In genomic region chrX:25068340-25068739, GRCh38 we compare ENCODE assay signal across 35 cellular contexts. TPM values are rescaled to one million over a fixed set of nuclear protein-coding genes. Genes with fewer than 3 reads are reported as not detected.
DNase-seq lines count a peak whose midpoint lies in the region; ATAC-seq and TF ChIP-seq lines count a peak whose summit lies in the region.
"Had no signal": no experiment of that assay in that cellular context is flagged by ENCODE, and none has a peak within 500 bp of the region (broad histone marks: within the 10 kb centered on the region; RNA-seq: fewer than 3 reads in every experiment).

No MANE protein-coding gene starts in this region.

- dilution Hi-C loops in mammary epithelial cell (cut with HindIII; ENCODE audit: low sequenced_read_pairs) = no loop called here

- no peaks in the 10 kb centered on the region for H3K36me3 Mint-ChIP-seq in activated naive CD8-positive, alpha-beta T cell treated with anti-CD3 and anti-CD28 coated beads, Interleukin-2, amount 10 ng/mL, durations not matched to agents 7 days and 5 days
- H3K36me3 Mint-ChIP-seq in activated naive CD8-positive, alpha-beta T cell treated with anti-CD3 and anti-CD28 coated beads, Interleukin-2, amount 50 U/mL, for 24 hours (ENCODE audit: low read depth) = no peaks in the 10 kb centered on the region
- H3K36me3 Mint-ChIP-seq in T-helper 2 cell treated with Interferon-gamma antibody and Interleukin-4, amounts not matched to agents 5 μg/mL and 100 μg/mL, for 36 hours (ENCODE audit: low read depth) = no peaks in the 10 kb centered on the region
- H3K36me3 Mint-ChIP-seq: memory B cell; stimulated activated memory B cell treated with anti-CD40 and anti-IgM and Interleukin-4, amounts not matched to agents 10 μg/mL and 1 μg/mL and 100 μg/mL, for 72 hours; type B pancreatic cell had no signal

- POLR2A ChIA-PET in activated naive CD8-positive, alpha-beta T cell treated with anti-CD3 and anti-CD28 coated beads, Interleukin-2, amount 10 ng/mL, durations not matched to agents 7 days and 5 days (lab: Charles Lee) = no interaction called here

- peak overlapping the region; percentile 12 for H3K27ac Mint-ChIP-seq in activated naive CD8-positive, alpha-beta T cell treated with anti-CD3 and anti-CD28 coated beads, Interleukin-2, amount 10 ng/mL, durations not matched to agents 7 days and 5 days
- H3K27ac Mint-ChIP-seq in activated naive CD8-positive, alpha-beta T cell treated with anti-CD3 and anti-CD28 coated beads, Interleukin-2, amount 50 U/mL, for 24 hours = no peak overlapping the region
- H3K27ac Mint-ChIP-seq in T-helper 2 cell treated with Interferon-gamma antibody and Interleukin-4, amounts not matched to agents 5 μg/mL and 100 μg/mL, for 36 hours = no peak overlapping the region
- H3K27ac Mint-ChIP-seq: memory B cell; progenitor cell of endocrine pancreas; stimulated activated memory B cell treated with anti-CD40 and anti-IgM and Interleukin-4, amounts not matched to agents 10 μg/mL and 1 μg/mL and 100 μg/mL, for 72 hours; type B pancreatic cell had no signal

- in situ Hi-C loops in mammary epithelial cell (cut with MboI; ENCODE audit: low sequenced_read_pairs in 2 of 2) = no loop called here

- H3K9me3 Mint-ChIP-seq in activated naive CD8-positive, alpha-beta T cell treated with anti-CD3 and anti-CD28 coated beads, Interleukin-2, amount 10 ng/mL, durations not matched to agents 7 days and 5 days = no peaks in the 10 kb centered on the region
- no peaks in the 10 kb centered on the region for H3K9me3 Mint-ChIP-seq in activated naive CD8-positive, alpha-beta T cell treated with anti-CD3 and anti-CD28 coated beads, Interleukin-2, amount 50 U/mL, for 24 hours
- peaks cover 4% of the 10 kb centered on the region for H3K9me3 Mint-ChIP-seq in T-helper 2 cell treated with Interferon-gamma antibody and Interleukin-4, amounts not matched to agents 5 μg/mL and 100 μg/mL, for 36 hours

- no peak for DNase-seq in activated naive CD8-positive, alpha-beta T cell treated with anti-CD3 and anti-CD28 coated beads, Interleukin-2, amount 10 ng/mL, durations not matched to agents 7 days and 5 days
- no peak for DNase-seq in activated naive CD8-positive, alpha-beta T cell treated with anti-CD3 and anti-CD28 coated beads, Interleukin-2, amount 50 U/mL, for 24 hours
- DNase-seq in T-helper 2 cell treated with Interferon-gamma antibody and Interleukin-4, amounts not matched to agents 5 μg/mL and 100 μg/mL, for 36 hours (ENCODE audit: low spot score) = no peak
- DNase-seq in retina = no peak
- DNase-seq in SK-N-DZ (ENCODE audit: low spot score) = no peak
- DNase-seq in GOT3 (lab: John Stamatoyannopoulos, UW) = no peak
- DNase-seq in mammary epithelial cell = no peak
- DNase-seq: activated CD4-positive, alpha-beta T cell treated with anti-CD3 and anti-CD28 coated beads, Interleukin-2, amount 50 U/mL, for 1 hour; activated effector memory CD4-positive, alpha-beta T cell treated with anti-CD3 and anti-CD28 coated beads, Interleukin-2, amount 50 U/mL, for 16 hours; body of pancreas; dorsolateral prefrontal cortex; GM23248; left colon; NCI-H1436; NCI-H2107; NCI-H446 treated with DMSO at 0.1 percent for 48 hours; stimulated activated CD4-positive, alpha-beta T cell treated with anti-CD3 and anti-CD28 coated beads, Interleukin-12 subunit alpha, Interleukin-12 subunit beta, amount 100 ng/mL, for 4 hours; stimulated activated CD4-positive, alpha-beta T cell treated with anti-CD3 and anti-CD28 coated beads, Interleukin-4, amount 100 ng/mL, for 24 hours; substantia nigra; T-helper 9 cell; WERI-Rb-1 had no signal

- CTCF ChIA-PET in mammary epithelial cell (lab: Charles Lee; ENCODE audit: low non-redundant PET) = no interaction called here

- H3K27me3 ChIP-seq in mammary epithelial cell (ENCODE audit: insufficient read depth, low read length) = no peaks in the 10 kb centered on the region
- H3K27me3 ChIP-seq: body of pancreas, gastroesophageal sphincter, hepatocyte had no signal

- H3K4me1 Mint-ChIP-seq in activated naive CD8-positive, alpha-beta T cell treated with anti-CD3 and anti-CD28 coated beads, Interleukin-2, amount 10 ng/mL, durations not matched to agents 7 days and 5 days = peaks cover 7% of the 10 kb centered on the region
- peaks cover 11% of the 10 kb centered on the region for H3K4me1 Mint-ChIP-seq in activated naive CD8-positive, alpha-beta T cell treated with anti-CD3 and anti-CD28 coated beads, Interleukin-2, amount 50 U/mL, for 24 hours
- H3K4me1 Mint-ChIP-seq in T-helper 2 cell treated with Interferon-gamma antibody and Interleukin-4, amounts not matched to agents 5 μg/mL and 100 μg/mL, for 36 hours (ENCODE audit: low read depth) = peaks cover 11% of the 10 kb centered on the region
- H3K4me1 Mint-ChIP-seq: memory B cell; stimulated activated memory B cell treated with anti-CD40 and anti-IgM and Interleukin-4, amounts not matched to agents 10 μg/mL and 1 μg/mL and 100 μg/mL, for 72 hours had no signal

- intact Hi-C loops in mammary epithelial cell (cut with micrococcal nuclease) = no loop called here

- H3K4me3 ChIP-seq in mammary epithelial cell (replicated peaks in 1 of 3; ENCODE audit: insufficient read depth in 1 of 3, low read depth in 2 of 3, low read length in 3 of 3) = no peak overlapping the region
- H3K4me3 ChIP-seq: body of pancreas, dorsolateral prefrontal cortex, gastroesophageal sphincter, GM12878, GM23248, hepatocyte had no signal

- no peak for ATAC-seq in activated naive CD8-positive, alpha-beta T cell treated with anti-CD3 and anti-CD28 coated beads, Interleukin-2, amount 10 ng/mL, durations not matched to agents 7 days and 5 days (ENCODE audit: low read depth)
- no peak for ATAC-seq in activated naive CD8-positive, alpha-beta T cell treated with anti-CD3 and anti-CD28 coated beads, Interleukin-2, amount 50 U/mL, for 24 hours
- peak; percentile 46 for ATAC-seq in GM19395 (IDR thresholded peaks at IDR 0.05; ENCODE audit: unreplicated experiment)
- ATAC-seq: body of pancreas; gastroesophageal sphincter; left colon; sciatic nerve; stimulated activated memory B cell treated with anti-CD40 and anti-IgM and Interleukin-4, amounts not matched to agents 10 μg/mL and 1 μg/mL and 100 μg/mL, for 72 hours had no signal

- H3K27me3 Mint-ChIP-seq in activated naive CD8-positive, alpha-beta T cell treated with anti-CD3 and anti-CD28 coated beads, Interleukin-2, amount 10 ng/mL, durations not matched to agents 7 days and 5 days = peaks cover 4% of the 10 kb centered on the region
- H3K27me3 Mint-ChIP-seq in activated naive CD8-positive, alpha-beta T cell treated with anti-CD3 and anti-CD28 coated beads, Interleukin-2, amount 50 U/mL, for 24 hours = no peaks in the 10 kb centered on the region
- H3K27me3 Mint-ChIP-seq in T-helper 2 cell treated with Interferon-gamma antibody and Interleukin-4, amounts not matched to agents 5 μg/mL and 100 μg/mL, for 36 hours (ENCODE audit: low read depth) = peaks cover 10% of the 10 kb centered on the region

- no peak overlapping the region for H3K9ac ChIP-seq in mammary epithelial cell (ENCODE audit: insufficient read depth, low read length)
- H3K9ac ChIP-seq: GM23248 had no signal

- no peaks in the 10 kb centered on the region for H3K36me3 ChIP-seq in mammary epithelial cell (ENCODE audit: insufficient read depth, low read length)
- H3K36me3 ChIP-seq: gastroesophageal sphincter, WERI-Rb-1 had no signal

- H3K4me1 ChIP-seq in mammary epithelial cell (ENCODE audit: insufficient read depth, low read length) = no peaks in the 10 kb centered on the region
- H3K4me1 ChIP-seq: body of pancreas, gastroesophageal sphincter had no signal

- 87% methylated on average over 5 of the region's 5 CpGs for WGBS in mammary epithelial cell (ENCODE audit: low coverage, missing lambda C conversion rate)

- H3K4me2 ChIP-seq in mammary epithelial cell (ENCODE audit: insufficient read depth, low read depth, low read length) = no peak overlapping the region
- H3K4me2 ChIP-seq: hepatocyte had no signal

- peak overlapping the region; percentile 37 for H3K4me3 Mint-ChIP-seq in activated naive CD8-positive, alpha-beta T cell treated with anti-CD3 and anti-CD28 coated beads, Interleukin-2, amount 10 ng/mL, durations not matched to agents 7 days and 5 days
- no peak overlapping the region for H3K4me3 Mint-ChIP-seq in activated naive CD8-positive, alpha-beta T cell treated with anti-CD3 and anti-CD28 coated beads, Interleukin-2, amount 50 U/mL, for 24 hours
- H3K4me3 Mint-ChIP-seq in T-helper 2 cell treated with Interferon-gamma antibody and Interleukin-4, amounts not matched to agents 5 μg/mL and 100 μg/mL, for 36 hours = peak overlapping the region; percentile 32
- H3K4me3 Mint-ChIP-seq: memory B cell; stimulated activated memory B cell treated with anti-CD40 and anti-IgM and Interleukin-4, amounts not matched to agents 10 μg/mL and 1 μg/mL and 100 μg/mL, for 72 hours; type B pancreatic cell had no signal

- no peaks in the 10 kb centered on the region for H3K9me3 ChIP-seq in mammary epithelial cell (replicated peaks; ENCODE audit: insufficient read depth, low read length)
- H3K9me3 ChIP-seq: body of pancreas, gastroesophageal sphincter had no signal

- H2AFZ ChIP-seq in mammary epithelial cell (ENCODE audit: low read depth, low read length) = no peak overlapping the region
- H2AFZ ChIP-seq: GM23248, hepatocyte had no signal

- no peaks in the 10 kb centered on the region for H3K79me2 ChIP-seq in mammary epithelial cell (ENCODE audit: insufficient read depth, low read length)
- H3K79me2 ChIP-seq: hepatocyte had no signal

- TF ChIP-seq CTCF in mammary epithelial cell (conservative IDR thresholded peaks at IDR 0.05 in 1 of 2, IDR thresholded peaks at IDR 0.05 in 1 of 2; ENCODE audit: extremely low read depth in 1 of 2, insufficient read depth in 1 of 2, low read depth in 1 of 2, low read length in 2 of 2) = no peak

- no TSS peak for BruUV-seq in mammary epithelial cell (replicated peaks; lab: Mats Ljungman, UMichigan)

- H3K27ac ChIP-seq in mammary epithelial cell (ENCODE audit: insufficient read depth, low read depth, low read length) = no peak overlapping the region
- H3K27ac ChIP-seq: body of pancreas, dorsolateral prefrontal cortex, gastroesophageal sphincter, GM23248, hepatocyte, WERI-Rb-1 had no signal

- H4K20me1 ChIP-seq in mammary epithelial cell (ENCODE audit: insufficient read depth, low read length) = no peaks in the 10 kb centered on the region

RNA-seq across cellular contexts. Expression of gene ARX, which starts 52.6 kb away (rescaled TPM):
- total RNA-seq in activated naive CD8-positive, alpha-beta T cell treated with anti-CD3 and anti-CD28 coated beads, Interleukin-2, amount 10 ng/mL, durations not matched to agents 7 days and 5 days = not detected
- polyA plus RNA-seq in SK-N-DZ (2014; cell fraction: cytosol; rRNA removed) = 0.25 and 0.74 TPM in 2 replicates
- 0.53 and 0.76 TPM in 2 replicates for polyA plus RNA-seq in SK-N-DZ (2014; cell fraction: nucleus; rRNA removed)
- total RNA-seq in mammary epithelial cell = not detected
- not detected for polyA plus RNA-seq in mammary epithelial cell
- not detected for polyA minus RNA-seq in mammary epithelial cell
- total RNA-seq: cerebellum, Daoy, endothelial cell of umbilical vein, fibroblast of lung, gastroesophageal sphincter, GM12878, GM23248, hepatocyte, sciatic nerve had no signal
- polyA plus RNA-seq: BJ, endothelial cell of umbilical vein, fibroblast of lung, GM23248 had no signal
